11 cellular contexts compared by ENCODE assay signal in genomic region chr5:148005788-148006520, GRCh38. TPM values are rescaled to one million over a fixed set of nuclear protein-coding genes. Genes with fewer than 3 reads are reported as not detected.
DNase-seq lines count a peak whose midpoint lies in the region; ATAC-seq and TF ChIP-seq lines count a peak whose summit lies in the region.
"Had no signal": no experiment of that assay in that cellular context is flagged by ENCODE, and none has a peak within 500 bp of the region (broad histone marks: within the 10 kb centered on the region; RNA-seq: fewer than 3 reads in every experiment).

No MANE protein-coding gene starts in this region.

- no peaks in the 10 kb centered on the region for H4K20me1 ChIP-seq in PC-9 (ENCODE audit: insufficient read depth)

- H3K9me2 ChIP-seq in PC-9 (ENCODE audit: insufficient read depth) = no peaks in the 10 kb centered on the region; the same call in 1 of the 2 replicates

- peaks cover 3% of the 10 kb centered on the region; the same call in 1 of the 2 replicates for H3K4me1 ChIP-seq in PC-9 (replicated peaks; ENCODE audit: insufficient read depth)
- H3K4me1 ChIP-seq in foreskin keratinocyte = no peaks in the 10 kb centered on the region

- H3K36me3 Mint-ChIP-seq in activated T-cell treated with anti-CD3 and anti-CD28 coated beads, Interleukin-2, amount 50 U/mL, for 72 hours (ENCODE audit: insufficient read depth in 2 of 2) = peaks cover 0 to 2% of the 10 kb centered on the region in 2 donors
- H3K36me3 Mint-ChIP-seq: activated naive CD4-positive, alpha-beta T cell treated with anti-CD3 and anti-CD28 coated beads, Interleukin-2, amount 50 U/mL, for 24 hours had no signal

- H3K4me2 ChIP-seq in PC-9 = no peak overlapping the region

- no peaks in the 10 kb centered on the region; the same call in 1 of the 2 replicates for H3K9me3 ChIP-seq in PC-9 (ENCODE audit: insufficient read depth, low read depth)

- peaks cover 5 to 7% of the 10 kb centered on the region in 2 donors for H3K9me3 Mint-ChIP-seq in activated T-cell treated with anti-CD3 and anti-CD28 coated beads, Interleukin-2, amount 50 U/mL, for 72 hours

- H3K27ac ChIP-seq in PC-9 = no peak overlapping the region
- no peak overlapping the region for H3K27ac ChIP-seq in foreskin keratinocyte

- H3K27ac Mint-ChIP-seq in activated T-cell treated with anti-CD3 and anti-CD28 coated beads, Interleukin-2, amount 50 U/mL, for 72 hours = no peak overlapping the region
- H3K27ac Mint-ChIP-seq: activated naive CD4-positive, alpha-beta T cell treated with anti-CD3 and anti-CD28 coated beads, Interleukin-2, amount 50 U/mL, for 24 hours had no signal

- H3K36me3 ChIP-seq in H7 (replicated peaks; ENCODE audit: control insufficient read depth, insufficient read depth, low read length) (no peaks in the 10 kb centered on the region), PC-9 (ENCODE audit: low read depth) (no peaks in the 10 kb centered on the region)

- BruUV-seq in PC-9 (replicated peaks; lab: Mats Ljungman, UMichigan) = no TSS peak

- intact Hi-C loops in PC-9 (cut with micrococcal nuclease; ENCODE audit: unreplicated experiment) = no loop called here

- no peak overlapping the region for H3K4me3 Mint-ChIP-seq in activated T-cell treated with anti-CD3 and anti-CD28 coated beads, Interleukin-2, amount 50 U/mL, for 72 hours
- H3K4me3 Mint-ChIP-seq: activated naive CD4-positive, alpha-beta T cell treated with anti-CD3 and anti-CD28 coated beads, Interleukin-2, amount 50 U/mL, for 24 hours had no signal

- DNase-seq in DMS 273 treated with DMSO at 0.1 percent for 48 hours (lab: John Stamatoyannopoulos, UW) (peak; percentile 2), H7 (peak; percentile 27), PC-9 (no peak), foreskin keratinocyte (no peak), NCI-H1092 treated with DMSO at 0.1 percent for 48 hours (lab: John Stamatoyannopoulos, UW) (no peak), germinal center (ENCODE audit: low spot score) (no peak)
- DNase-seq in activated T-cell treated with anti-CD3 and anti-CD28 coated beads, Interleukin-2, amount 50 U/mL, for 72 hours = no peak
- no peak for DNase-seq in stimulated activated CD4-positive, alpha-beta T cell treated with anti-CD3 and anti-CD28 coated beads, Interleukin-12 subunit alpha, Interleukin-12 subunit beta, amount 100 ng/mL, for 4 hours
- DNase-seq: activated CD4-positive, alpha-beta T cell treated with anti-CD3 and anti-CD28 coated beads for 1 hour; MV-4-11 had no signal

- POLR2A ChIA-PET in PC-9 (lab: Charles Lee; ENCODE audit: unreplicated experiment) = no interaction called here

- H3K27me3 ChIP-seq in H7 (ENCODE audit: control insufficient read depth, insufficient read depth, low read length) (no peaks in the 10 kb centered on the region), PC-9 (ENCODE audit: insufficient read depth, low read depth) (no peaks in the 10 kb centered on the region), foreskin keratinocyte (no peaks in the 10 kb centered on the region)

- peak; percentile 56 for ATAC-seq in foreskin keratinocyte
- no peak for ATAC-seq in activated T-cell treated with anti-CD3 and anti-CD28 coated beads, Interleukin-2, amount 50 U/mL, for 72 hours (replicated peaks in 1 of 2)

- CTCF ChIA-PET in PC-9 (lab: Charles Lee) = no interaction called here

- TF ChIP-seq CTCF in PC-9 (conservative IDR thresholded peaks at IDR 0.05) (0 out of 2 replicates have a peak, but pooled peaks have one; percentile 41), foreskin keratinocyte (conservative IDR thresholded peaks at IDR 0.05) (peak; percentile 36)

- no peaks in the 10 kb centered on the region for H3K27me3 Mint-ChIP-seq in activated T-cell treated with anti-CD3 and anti-CD28 coated beads, Interleukin-2, amount 50 U/mL, for 72 hours (ENCODE audit: low read depth)
- H3K27me3 Mint-ChIP-seq: activated naive CD4-positive, alpha-beta T cell treated with anti-CD3 and anti-CD28 coated beads, Interleukin-2, amount 50 U/mL, for 24 hours had no signal

- H3K4me3 ChIP-seq in H7 (ENCODE audit: insufficient read depth, low read depth, low read length) (no peak overlapping the region), PC-9 (no peak overlapping the region)

- H3K4me1 Mint-ChIP-seq in activated T-cell treated with anti-CD3 and anti-CD28 coated beads, Interleukin-2, amount 50 U/mL, for 72 hours (ENCODE audit: low read depth) = no peaks in the 10 kb centered on the region
- H3K4me1 Mint-ChIP-seq: activated naive CD4-positive, alpha-beta T cell treated with anti-CD3 and anti-CD28 coated beads, Interleukin-2, amount 50 U/mL, for 24 hours had no signal

- H3F3A ChIP-seq in PC-9 (ENCODE audit: insufficient read depth, low read depth) = no peaks in the 10 kb centered on the region

- no peaks in the 10 kb centered on the region for H3K79me2 ChIP-seq in PC-9 (ENCODE audit: low read depth)

- no peak overlapping the region for H2AFZ ChIP-seq in PC-9

RNA-seq across cellular contexts. Expression of gene SPINK5, which starts 57.8 kb away (rescaled TPM):
- total RNA-seq in H7 (2014; rRNA removed; shearing (Covaris generic)) = 0.83 and 2.0 TPM in 2 replicates
- 0.13 TPM in 1 of 2 replicates, not detected in the other for total RNA-seq in PC-9 (2021)
- total RNA-seq in foreskin keratinocyte = 0.75 and 1.1 TPM in 2 replicates
- polyA plus RNA-seq in foreskin keratinocyte = 0.55 and 0.56 TPM in 2 replicates
- total RNA-seq in activated T-cell treated with anti-CD3 and anti-CD28 coated beads, Interleukin-2, amount 50 U/mL, for 72 hours = not detected

Comparison
In these comparisons a context has a peak if more than half of its experiments do, and no peak if none do; other contexts are left out.
1. DNase-seq: peak in DMS 273 treated with DMSO at 0.1 percent for 48 hours (single experiment) and H7 (single experiment); none in PC-9 (0 of 2), foreskin keratinocyte (0 of 2), NCI-H1092 treated with DMSO at 0.1 percent for 48 hours (single experiment), activated T-cell treated with anti-CD3 and anti-CD28 coated beads, Interleukin-2, amount 50 U/mL, for 72 hours (0 of 2), stimulated activated CD4-positive, alpha-beta T cell treated with anti-CD3 and anti-CD28 coated beads, Interleukin-12 subunit alpha, Interleukin-12 subunit beta, amount 100 ng/mL, for 4 hours (single experiment) and germinal center (single experiment).